In genomic region chr22:20418211-20418788, GRCh38 we compare ENCODE assay signal across 1 cellular context.
TF ChIP-seq lines count a peak whose summit lies in the region.

No MANE protein-coding gene starts in this region.

TF ChIP-seq in K562, 482 proteins besides CTCF, POLR2A, EP300 and RAD21 (continued from another document):
- TF ChIP-seq HDAC2 (IDR thresholded peaks at IDR 0.05) (peak; percentile 88; the same call in 1 of the 2 replicates), BCL6 (CRISPR knock-in tag; IDR thresholded peaks at IDR 0.05) (no peak), SOX6 (IDR thresholded peaks at IDR 0.05) (peak; percentile 52), NFIC (IDR thresholded peaks at IDR 0.05) (no peak), ZFPM2 (CRISPR knock-in tag; IDR thresholded peaks at IDR 0.05) (peak; percentile 94), ZNF24 (IDR thresholded peaks at IDR 0.05) (peak; percentile 73), RCOR1 (IDR thresholded peaks at IDR 0.05; ENCODE audit: borderline replicate concordance in 1 of 2, low read depth in 2 of 2, low read length in 2 of 2) (peak in 1 of 2 experiments; percentile 80; a peak in 1 of 4 replicates), NR4A1 (CRISPR knock-in tag; IDR thresholded peaks at IDR 0.05) (peak; percentile 91), NR4A1 (tag; IDR thresholded peaks at IDR 0.05) (peak; percentile 78; the same call in 1 of the 2 replicates), UBTF (IDR thresholded peaks at IDR 0.05; ENCODE audit: borderline replicate concordance in 1 of 2, low read depth in 2 of 2, low read length in 2 of 2) (peak in 1 of 2 experiments; percentile 87; a peak in 2 of 4 replicates), SUPT5H (IDR thresholded peaks at IDR 0.05) (no peak), ELF4 (CRISPR knock-in tag; IDR thresholded peaks at IDR 0.05) (0 out of 2 replicates have a peak, but pooled peaks have one; percentile 69), SMARCB1 (IDR thresholded peaks at IDR 0.05; ENCODE audit: insufficient read length, low read depth) (no peak), SMARCA5 (IDR thresholded peaks at IDR 0.05) (peak; percentile 77; the same call in 1 of the 2 replicates), MAFF (IDR thresholded peaks at IDR 0.05; ENCODE audit: low read length) (no peak), TEAD1 (CRISPR knock-in tag; IDR thresholded peaks at IDR 0.05) (peak; percentile 77 to 86; a peak in 2 of 4 replicates), ZNF445 (CRISPR knock-in tag; IDR thresholded peaks at IDR 0.05; ENCODE audit: low read depth) (no peak), ZBED1 (IDR thresholded peaks at IDR 0.05) (peak; percentile 77), EWSR1 (IDR thresholded peaks at IDR 0.05; ENCODE audit: borderline replicate concordance, low read depth, partially characterized antibody) (no peak), MTA3 (IDR thresholded peaks at IDR 0.05; ENCODE audit: borderline replicate concordance) (peak; percentile 95; the same call in 1 of the 2 replicates), TBP (optimal IDR thresholded peaks at IDR 0.05; ENCODE audit: low read depth, low read length) (peak; percentile 57), RB1 (IDR thresholded peaks at IDR 0.05; ENCODE audit: low read depth) (peak; percentile 98), PURB (CRISPR knock-in tag; IDR thresholded peaks at IDR 0.05; ENCODE audit: low read depth) (0 out of 2 replicates have a peak, but pooled peaks have one; percentile 21), CHD2 (IDR thresholded peaks at IDR 0.05; ENCODE audit: low read depth, low read length) (0 out of 2 replicates have a peak, but pooled peaks have one; percentile 37), ATF1 (CRISPR knock-in tag; IDR thresholded peaks at IDR 0.05) (no peak), ATF1 (tag; IDR thresholded peaks at IDR 0.05) (peak; percentile 79), TSC22D4 (tag; IDR thresholded peaks at IDR 0.05) (no peak), MAFK (IDR thresholded peaks at IDR 0.05; ENCODE audit: low read length) (0 out of 2 replicates have a peak, but pooled peaks have one; percentile 21), SP1 (CRISPR knock-in tag; IDR thresholded peaks at IDR 0.05) (peak; percentile 72; the same call in 1 of the 2 replicates), ZNF282 (CRISPR knock-in tag; IDR thresholded peaks at IDR 0.05) (no peak; the same call in none of the 2 replicates), TFAP4 (CRISPR knock-in tag; IDR thresholded peaks at IDR 0.05; ENCODE audit: borderline replicate concordance) (peak; percentile 96), ZNF583 (CRISPR knock-in tag; IDR thresholded peaks at IDR 0.05) (0 out of 2 replicates have a peak, but pooled peaks have one; percentile 12), ZBTB2 (IDR thresholded peaks at IDR 0.05) (peak; percentile 75), FOXO4 (CRISPR knock-in tag; IDR thresholded peaks at IDR 0.05) (no peak; the same call in 1 of the 2 replicates), HDAC1 (IDR thresholded peaks at IDR 0.05) (peak in 1 of 2 experiments; percentile 79; a peak in 2 of 4 replicates), KLF6 (CRISPR knock-in tag; IDR thresholded peaks at IDR 0.05; ENCODE audit: borderline replicate concordance) (no peak), POLR2G (IDR thresholded peaks at IDR 0.05; ENCODE audit: low read depth, low read length) (peak; percentile 56; the same call in 1 of the 2 replicates), THAP12 (CRISPR knock-in tag; IDR thresholded peaks at IDR 0.05) (peak; percentile 81), ZNF263 (CRISPR knock-in tag; IDR thresholded peaks at IDR 0.05; ENCODE audit: borderline replicate concordance) (peak; percentile 80; the same call in 1 of the 2 replicates), KLF1 (tag; IDR thresholded peaks at IDR 0.05) (peak; percentile 73; the same call in 1 of the 2 replicates)
- TF ChIP-seq, protein P1, sequence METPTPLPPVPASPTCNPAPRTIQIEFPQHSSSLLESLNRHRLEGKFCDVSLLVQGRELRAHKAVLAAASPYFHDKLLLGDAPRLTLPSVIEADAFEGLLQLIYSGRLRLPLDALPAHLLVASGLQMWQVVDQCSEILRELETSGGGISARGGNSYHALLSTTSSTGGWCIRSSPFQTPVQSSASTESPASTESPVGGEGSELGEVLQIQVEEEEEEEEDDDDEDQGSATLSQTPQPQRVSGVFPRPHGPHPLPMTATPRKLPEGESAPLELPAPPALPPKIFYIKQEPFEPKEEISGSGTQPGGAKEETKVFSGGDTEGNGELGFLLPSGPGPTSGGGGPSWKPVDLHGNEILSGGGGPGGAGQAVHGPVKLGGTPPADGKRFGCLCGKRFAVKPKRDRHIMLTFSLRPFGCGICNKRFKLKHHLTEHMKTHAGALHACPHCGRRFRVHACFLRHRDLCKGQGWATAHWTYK (CRISPR knock-in tag; IDR thresholded peaks at IDR 0.05): peak; percentile 92
- TF ChIP-seq, protein P2, sequence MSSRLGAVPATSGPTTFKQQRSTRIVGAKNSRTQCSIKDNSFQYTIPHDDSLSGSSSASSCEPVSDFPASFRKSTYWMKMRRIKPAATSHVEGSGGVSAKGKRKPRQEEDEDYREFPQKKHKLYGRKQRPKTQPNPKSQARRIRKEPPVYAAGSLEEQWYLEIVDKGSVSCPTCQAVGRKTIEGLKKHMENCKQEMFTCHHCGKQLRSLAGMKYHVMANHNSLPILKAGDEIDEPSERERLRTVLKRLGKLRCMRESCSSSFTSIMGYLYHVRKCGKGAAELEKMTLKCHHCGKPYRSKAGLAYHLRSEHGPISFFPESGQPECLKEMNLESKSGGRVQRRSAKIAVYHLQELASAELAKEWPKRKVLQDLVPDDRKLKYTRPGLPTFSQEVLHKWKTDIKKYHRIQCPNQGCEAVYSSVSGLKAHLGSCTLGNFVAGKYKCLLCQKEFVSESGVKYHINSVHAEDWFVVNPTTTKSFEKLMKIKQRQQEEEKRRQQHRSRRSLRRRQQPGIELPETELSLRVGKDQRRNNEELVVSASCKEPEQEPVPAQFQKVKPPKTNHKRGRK (tag; IDR thresholded peaks at IDR 0.05): no peak
- TF ChIP-seq, protein P3, sequence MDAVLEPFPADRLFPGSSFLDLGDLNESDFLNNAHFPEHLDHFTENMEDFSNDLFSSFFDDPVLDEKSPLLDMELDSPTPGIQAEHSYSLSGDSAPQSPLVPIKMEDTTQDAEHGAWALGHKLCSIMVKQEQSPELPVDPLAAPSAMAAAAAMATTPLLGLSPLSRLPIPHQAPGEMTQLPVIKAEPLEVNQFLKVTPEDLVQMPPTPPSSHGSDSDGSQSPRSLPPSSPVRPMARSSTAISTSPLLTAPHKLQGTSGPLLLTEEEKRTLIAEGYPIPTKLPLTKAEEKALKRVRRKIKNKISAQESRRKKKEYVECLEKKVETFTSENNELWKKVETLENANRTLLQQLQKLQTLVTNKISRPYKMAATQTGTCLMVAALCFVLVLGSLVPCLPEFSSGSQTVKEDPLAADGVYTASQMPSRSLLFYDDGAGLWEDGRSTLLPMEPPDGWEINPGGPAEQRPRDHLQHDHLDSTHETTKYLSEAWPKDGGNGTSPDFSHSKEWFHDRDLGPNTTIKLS (IDR thresholded peaks at IDR 0.05; ENCODE audit: borderline replicate concordance, low read depth): no peak
- TF ChIP-seq, protein P4, sequence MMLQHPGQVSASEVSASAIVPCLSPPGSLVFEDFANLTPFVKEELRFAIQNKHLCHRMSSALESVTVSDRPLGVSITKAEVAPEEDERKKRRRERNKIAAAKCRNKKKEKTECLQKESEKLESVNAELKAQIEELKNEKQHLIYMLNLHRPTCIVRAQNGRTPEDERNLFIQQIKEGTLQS (IDR thresholded peaks at IDR 0.05): no peak
- TF ChIP-seq, protein P4 (CRISPR knock-in tag; conservative IDR thresholded peaks at IDR 0.05): peak; percentile 93
TF ChIP-seq in K562: peak in this region for 147.
